Comparison of ENCODE assay signal across 11 cellular contexts in genomic region chr12:51419473-51420228, GRCh38. TPM values are rescaled to one million over a fixed set of nuclear protein-coding genes. Genes with fewer than 3 reads are reported as not detected.
DNase-seq lines count a peak whose midpoint lies in the region; ATAC-seq and TF ChIP-seq lines count a peak whose summit lies in the region.
"Had no signal": no experiment of that assay in that cellular context is flagged by ENCODE, and none has a peak within 500 bp of the region (broad histone marks: within the 10 kb centered on the region; RNA-seq: fewer than 3 reads in every experiment).

No MANE protein-coding gene starts in this region.

- no peaks in the 10 kb centered on the region for H3K9me2 ChIP-seq in hepatocyte (replicated peaks; ENCODE audit: insufficient read depth)

- H3K36me3 Mint-ChIP-seq in activated naive CD8-positive, alpha-beta T cell treated with anti-CD3 and anti-CD28 coated beads, Interleukin-2, amount 50 U/mL, for 24 hours (ENCODE audit: low read depth) = no peaks in the 10 kb centered on the region

- ATAC-seq in RWPE2 (ENCODE audit: low read depth) = peak; percentile 32; the same call in 2 of the 3 replicates
- no peak for ATAC-seq in HG02610 (IDR thresholded peaks at IDR 0.05; ENCODE audit: unreplicated experiment)
- no peak for ATAC-seq in HG03520 (IDR thresholded peaks at IDR 0.05; ENCODE audit: unreplicated experiment)
- no peak for ATAC-seq in activated naive CD8-positive, alpha-beta T cell treated with anti-CD3 and anti-CD28 coated beads, Interleukin-2, amount 50 U/mL, for 24 hours
- ATAC-seq: HepG2 had no signal

- no peaks in the 10 kb centered on the region for H4K20me1 ChIP-seq in hepatocyte (ENCODE audit: insufficient read depth, poor library complexity, severe bottlenecking)

- no peak overlapping the region for H3K4me3 ChIP-seq in RWPE2 (ENCODE audit: severe bottlenecking)
- no peak overlapping the region for H3K4me3 ChIP-seq in hepatocyte
- H3K4me3 ChIP-seq: SJSA1, suprapubic skin had no signal

- H3K27ac Mint-ChIP-seq in activated naive CD8-positive, alpha-beta T cell treated with anti-CD3 and anti-CD28 coated beads, Interleukin-2, amount 50 U/mL, for 24 hours = no peak overlapping the region

- H3K9me3 ChIP-seq in RWPE2 (ENCODE audit: severe bottlenecking) (no peaks in the 10 kb centered on the region), hepatocyte (ENCODE audit: low read depth) (no peaks in the 10 kb centered on the region)
- H3K9me3 ChIP-seq: SJSA1, suprapubic skin had no signal

- TF ChIP-seq CTCF in RWPE2 (IDR thresholded peaks at IDR 0.05; ENCODE audit: poor library complexity, severe bottlenecking) (no peak), hepatocyte (IDR thresholded peaks at IDR 0.05; ENCODE audit: poor library complexity) (no peak)

- H3K27me3 Mint-ChIP-seq in activated naive CD8-positive, alpha-beta T cell treated with anti-CD3 and anti-CD28 coated beads, Interleukin-2, amount 50 U/mL, for 24 hours = no peaks in the 10 kb centered on the region

- no peak overlapping the region for H2AFZ ChIP-seq in hepatocyte

- peak; percentile 92 for DNase-seq in COR-L47 (lab: John Stamatoyannopoulos, UW)
- DNase-seq in NCI-H1092 treated with DMSO at 0.1 percent for 48 hours (lab: John Stamatoyannopoulos, UW) = peak; percentile 65
- no peak for DNase-seq in RWPE2 (ENCODE audit: low spot score)
- no peak for DNase-seq in hepatocyte (ENCODE audit: low spot score)
- no peak for DNase-seq in H4 (ENCODE audit: low spot score)
- no peak for DNase-seq in activated naive CD8-positive, alpha-beta T cell treated with anti-CD3 and anti-CD28 coated beads, Interleukin-2, amount 50 U/mL, for 24 hours

- H3K79me2 ChIP-seq in hepatocyte = peaks cover 6% of the 10 kb centered on the region

- H3K36me3 ChIP-seq in RWPE2 (ENCODE audit: low read depth) (no peaks in the 10 kb centered on the region), hepatocyte (replicated peaks; ENCODE audit: insufficient read depth, low read depth) (no peaks in the 10 kb centered on the region)
- H3K36me3 ChIP-seq: suprapubic skin had no signal

- H3K4me3 Mint-ChIP-seq in activated naive CD8-positive, alpha-beta T cell treated with anti-CD3 and anti-CD28 coated beads, Interleukin-2, amount 50 U/mL, for 24 hours = no peak overlapping the region

- H3K27me3 ChIP-seq in RWPE2 (ENCODE audit: insufficient read depth, poor library complexity, severe bottlenecking) (no peaks in the 10 kb centered on the region), hepatocyte (no peaks in the 10 kb centered on the region)
- H3K27me3 ChIP-seq: SJSA1 had no signal

- H3K4me2 ChIP-seq in hepatocyte = peak overlapping the region; percentile 27

- no peaks in the 10 kb centered on the region for H3K9me3 Mint-ChIP-seq in activated naive CD8-positive, alpha-beta T cell treated with anti-CD3 and anti-CD28 coated beads, Interleukin-2, amount 50 U/mL, for 24 hours

- no peak overlapping the region for H3K27ac ChIP-seq in RWPE2 (ENCODE audit: poor library complexity, severe bottlenecking)
- no peak overlapping the region for H3K27ac ChIP-seq in hepatocyte
- H3K27ac ChIP-seq: SJSA1, suprapubic skin had no signal

- WGBS in hepatocyte (ENCODE audit: low lambda C conversion rate, missing lambda C conversion rate) = 50% methylated on average over 11 of the region's 11 CpGs

- H3K4me1 Mint-ChIP-seq in activated naive CD8-positive, alpha-beta T cell treated with anti-CD3 and anti-CD28 coated beads, Interleukin-2, amount 50 U/mL, for 24 hours = peaks cover 7% of the 10 kb centered on the region

- H3K4me1 ChIP-seq in RWPE2 (ENCODE audit: insufficient read depth, poor library complexity, severe bottlenecking) (peaks cover 5% of the 10 kb centered on the region), hepatocyte (ENCODE audit: insufficient read depth) (no peaks in the 10 kb centered on the region)

RNA-seq across cellular contexts. Expression of gene SLC4A8, which starts 5.0 kb away (rescaled TPM):
- total RNA-seq in hepatocyte = 9.4 and 18.0 TPM in 2 replicates
- 14.9 and 20.3 TPM in 2 replicates for polyA plus RNA-seq in hepatocyte
- 2.1 and 2.6 TPM in 2 replicates for total RNA-seq in H4 (2014; rRNA removed; shearing (Covaris generic))

RNA-seq across cellular contexts. Expression of gene GALNT6, which starts 28.4 kb away (rescaled TPM):
- total RNA-seq in hepatocyte = 28.4 and 41.3 TPM in 2 replicates
- polyA plus RNA-seq in hepatocyte = 30.7 and 33.3 TPM in 2 replicates
- total RNA-seq in H4 (2014; rRNA removed; shearing (Covaris generic)) = 0.06 TPM in 1 of 2 replicates, not detected in the other

Comparison
In these comparisons a context has a peak if more than half of its experiments do, and no peak if none do; other contexts are left out.
1. DNase-seq: peak in COR-L47 (single experiment) and NCI-H1092 treated with DMSO at 0.1 percent for 48 hours (single experiment); none in RWPE2 (single experiment), hepatocyte (single experiment), H4 (single experiment) and activated naive CD8-positive, alpha-beta T cell treated with anti-CD3 and anti-CD28 coated beads, Interleukin-2, amount 50 U/mL, for 24 hours (single experiment).
2. RNA of gene GALNT6, which starts 28.4 kb away (total RNA-seq): 28.4 to 41.3 TPM in hepatocyte; 0.06 TPM in H4; every median in the first group is over 10 times any median in the second.